1 cellular context compared by ENCODE assay signal in the genomic region with DNA sequence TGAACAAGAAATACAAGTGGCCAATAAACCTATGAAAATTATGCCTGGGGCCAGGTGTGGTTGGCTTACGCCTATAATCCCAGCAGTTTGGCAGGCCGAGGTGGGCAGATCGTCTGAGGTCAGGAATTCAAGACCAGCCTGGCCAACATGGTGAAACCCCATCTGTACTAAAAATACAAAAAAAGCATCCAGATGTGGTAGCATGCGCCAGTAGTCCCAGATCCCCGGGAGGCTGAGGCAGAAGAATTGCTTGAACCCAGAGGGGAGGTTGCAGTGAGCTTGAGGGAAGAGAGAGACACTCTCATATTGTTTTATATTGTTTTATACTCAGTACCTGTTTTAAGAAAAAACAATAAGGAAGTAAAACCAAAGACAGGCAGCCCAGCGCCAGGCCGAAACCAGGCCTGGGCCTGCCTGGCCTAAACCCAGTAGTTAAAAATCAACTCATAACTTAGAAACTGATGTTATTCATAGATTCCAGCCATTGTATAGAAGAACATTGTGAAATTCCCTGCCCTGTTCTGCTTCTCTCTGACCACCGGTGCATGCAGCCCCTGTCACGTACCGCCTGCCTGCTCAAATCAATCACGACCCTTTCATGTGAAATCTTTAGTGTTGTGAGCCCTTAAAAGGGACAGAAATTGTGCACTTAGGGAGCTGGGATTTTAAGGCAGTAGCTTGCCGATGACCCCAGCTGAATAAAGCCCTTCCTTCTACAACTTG.
A peak's percentile ranks its signal among the peaks of the same experiment; 100 is the strongest.
TF ChIP-seq lines count a peak whose summit lies in the region.
"Not testable (repeated sequence)": the region's sequence is repeated elsewhere in the genome, so short reads cannot be mapped to it uniquely, and the experiment has no call there.

No MANE protein-coding gene starts in this region.

TF ChIP-seq in HepG2, 621 proteins besides CTCF, POLR2A, EP300 and RAD21 (continues in another document):
- TF ChIP-seq, protein P1, sequence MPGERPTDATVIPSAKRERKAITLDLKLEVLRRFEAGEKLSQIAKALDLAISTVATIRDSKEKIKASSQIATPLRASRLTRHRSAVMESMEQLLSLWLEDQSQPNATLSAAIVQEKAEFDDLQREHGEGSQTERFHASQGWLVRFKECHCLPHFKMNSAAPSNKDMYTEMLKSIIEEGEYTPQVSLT (CRISPR knock-in tag; IDR thresholded peaks at IDR 0.05; ENCODE audit: borderline replicate concordance, low read depth) = peak; percentile 34; the same call in 1 of the 2 replicates
- TF ChIP-seq, protein P2, sequence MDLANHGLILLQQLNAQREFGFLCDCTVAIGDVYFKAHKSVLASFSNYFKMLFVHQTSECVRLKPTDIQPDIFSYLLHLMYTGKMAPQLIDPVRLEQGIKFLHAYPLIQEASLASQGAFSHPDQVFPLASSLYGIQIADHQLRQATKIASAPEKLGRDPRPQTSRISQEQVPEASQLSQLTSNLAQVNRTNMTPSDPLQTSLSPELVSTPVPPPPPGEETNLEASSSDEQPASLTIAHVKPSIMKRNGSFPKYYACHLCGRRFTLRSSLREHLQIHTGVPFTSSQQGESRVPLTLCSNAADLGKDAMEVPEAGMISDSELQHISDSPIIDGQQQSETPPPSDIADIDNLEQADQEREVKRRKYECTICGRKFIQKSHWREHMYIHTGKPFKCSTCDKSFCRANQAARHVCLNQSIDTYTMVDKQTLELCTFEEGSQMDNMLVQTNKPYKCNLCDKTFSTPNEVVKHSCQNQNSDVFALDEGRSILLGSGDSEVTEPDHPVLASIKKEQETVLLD (CRISPR knock-in tag; IDR thresholded peaks at IDR 0.05; ENCODE audit: low read depth) = 0 out of 2 replicates have a peak, but pooled peaks have one; percentile 26
- peak; percentile 21; the same call in 1 of the 2 replicates for TF ChIP-seq ZNF292 (CRISPR knock-in tag; IDR thresholded peaks at IDR 0.05; ENCODE audit: borderline replicate concordance, low read depth)
- TF ChIP-seq, protein P3, sequence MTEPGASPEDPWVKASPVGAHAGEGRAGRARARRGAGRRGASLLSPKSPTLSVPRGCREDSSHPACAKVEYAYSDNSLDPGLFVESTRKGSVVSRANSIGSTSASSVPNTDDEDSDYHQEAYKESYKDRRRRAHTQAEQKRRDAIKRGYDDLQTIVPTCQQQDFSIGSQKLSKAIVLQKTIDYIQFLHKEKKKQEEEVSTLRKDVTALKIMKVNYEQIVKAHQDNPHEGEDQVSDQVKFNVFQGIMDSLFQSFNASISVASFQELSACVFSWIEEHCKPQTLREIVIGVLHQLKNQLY (CRISPR knock-in tag; IDR thresholded peaks at IDR 0.05) = peak; percentile 88
- TF ChIP-seq, protein P4, sequence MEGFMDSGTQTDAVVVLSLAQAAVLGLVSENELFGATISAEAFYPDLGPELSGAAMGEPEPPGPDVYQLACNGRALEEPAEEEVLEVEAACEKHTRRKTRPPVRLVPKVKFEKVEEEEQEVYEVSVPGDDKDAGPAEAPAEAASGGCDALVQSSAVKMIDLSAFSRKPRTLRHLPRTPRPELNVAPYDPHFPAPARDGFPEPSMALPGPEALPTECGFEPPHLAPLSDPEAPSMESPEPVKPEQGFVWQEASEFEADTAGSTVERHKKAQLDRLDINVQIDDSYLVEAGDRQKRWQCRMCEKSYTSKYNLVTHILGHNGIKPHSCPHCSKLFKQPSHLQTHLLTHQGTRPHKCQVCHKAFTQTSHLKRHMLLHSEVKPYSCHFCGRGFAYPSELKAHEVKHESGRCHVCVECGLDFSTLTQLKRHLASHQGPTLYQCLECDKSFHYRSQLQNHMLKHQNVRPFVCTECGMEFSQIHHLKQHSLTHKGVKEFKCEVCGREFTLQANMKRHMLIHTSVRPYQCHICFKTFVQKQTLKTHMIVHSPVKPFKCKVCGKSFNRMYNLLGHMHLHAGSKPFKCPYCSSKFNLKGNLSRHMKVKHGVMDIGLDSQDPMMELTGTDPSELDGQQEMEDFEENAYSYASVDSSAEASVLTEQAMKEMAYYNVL (CRISPR knock-in tag; IDR thresholded peaks at IDR 0.05; ENCODE audit: borderline replicate concordance) = 0 out of 2 replicates have a peak, but pooled peaks have one; percentile 14
- peak; percentile 69 for TF ChIP-seq SALL1 (CRISPR knock-in tag; IDR thresholded peaks at IDR 0.05)
- TF ChIP-seq TCF7 (IDR thresholded peaks at IDR 0.05; ENCODE audit: low read depth) = peak; percentile 45; the same call in 1 of the 2 replicates
- TF ChIP-seq, protein P5, sequence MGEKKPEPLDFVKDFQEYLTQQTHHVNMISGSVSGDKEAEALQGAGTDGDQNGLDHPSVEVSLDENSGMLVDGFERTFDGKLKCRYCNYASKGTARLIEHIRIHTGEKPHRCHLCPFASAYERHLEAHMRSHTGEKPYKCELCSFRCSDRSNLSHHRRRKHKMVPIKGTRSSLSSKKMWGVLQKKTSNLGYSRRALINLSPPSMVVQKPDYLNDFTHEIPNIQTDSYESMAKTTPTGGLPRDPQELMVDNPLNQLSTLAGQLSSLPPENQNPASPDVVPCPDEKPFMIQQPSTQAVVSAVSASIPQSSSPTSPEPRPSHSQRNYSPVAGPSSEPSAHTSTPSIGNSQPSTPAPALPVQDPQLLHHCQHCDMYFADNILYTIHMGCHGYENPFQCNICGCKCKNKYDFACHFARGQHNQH (CRISPR knock-in tag; IDR thresholded peaks at IDR 0.05) = peak; percentile 15; the same call in 1 of the 2 replicates
- TF ChIP-seq, protein P6, sequence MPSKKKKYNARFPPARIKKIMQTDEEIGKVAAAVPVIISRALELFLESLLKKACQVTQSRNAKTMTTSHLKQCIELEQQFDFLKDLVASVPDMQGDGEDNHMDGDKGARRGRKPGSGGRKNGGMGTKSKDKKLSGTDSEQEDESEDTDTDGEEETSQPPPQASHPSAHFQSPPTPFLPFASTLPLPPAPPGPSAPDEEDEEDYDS (CRISPR knock-in tag; IDR thresholded peaks at IDR 0.05) = peak; percentile 87
- TF ChIP-seq HDAC2 (CRISPR knock-in tag; IDR thresholded peaks at IDR 0.05) = peak; percentile 28; the same call in 1 of the 2 replicates
- TF ChIP-seq ZFX (CRISPR knock-in tag; IDR thresholded peaks at IDR 0.05; ENCODE audit: low read depth) = peak; percentile 76
- TF ChIP-seq, protein P7, sequence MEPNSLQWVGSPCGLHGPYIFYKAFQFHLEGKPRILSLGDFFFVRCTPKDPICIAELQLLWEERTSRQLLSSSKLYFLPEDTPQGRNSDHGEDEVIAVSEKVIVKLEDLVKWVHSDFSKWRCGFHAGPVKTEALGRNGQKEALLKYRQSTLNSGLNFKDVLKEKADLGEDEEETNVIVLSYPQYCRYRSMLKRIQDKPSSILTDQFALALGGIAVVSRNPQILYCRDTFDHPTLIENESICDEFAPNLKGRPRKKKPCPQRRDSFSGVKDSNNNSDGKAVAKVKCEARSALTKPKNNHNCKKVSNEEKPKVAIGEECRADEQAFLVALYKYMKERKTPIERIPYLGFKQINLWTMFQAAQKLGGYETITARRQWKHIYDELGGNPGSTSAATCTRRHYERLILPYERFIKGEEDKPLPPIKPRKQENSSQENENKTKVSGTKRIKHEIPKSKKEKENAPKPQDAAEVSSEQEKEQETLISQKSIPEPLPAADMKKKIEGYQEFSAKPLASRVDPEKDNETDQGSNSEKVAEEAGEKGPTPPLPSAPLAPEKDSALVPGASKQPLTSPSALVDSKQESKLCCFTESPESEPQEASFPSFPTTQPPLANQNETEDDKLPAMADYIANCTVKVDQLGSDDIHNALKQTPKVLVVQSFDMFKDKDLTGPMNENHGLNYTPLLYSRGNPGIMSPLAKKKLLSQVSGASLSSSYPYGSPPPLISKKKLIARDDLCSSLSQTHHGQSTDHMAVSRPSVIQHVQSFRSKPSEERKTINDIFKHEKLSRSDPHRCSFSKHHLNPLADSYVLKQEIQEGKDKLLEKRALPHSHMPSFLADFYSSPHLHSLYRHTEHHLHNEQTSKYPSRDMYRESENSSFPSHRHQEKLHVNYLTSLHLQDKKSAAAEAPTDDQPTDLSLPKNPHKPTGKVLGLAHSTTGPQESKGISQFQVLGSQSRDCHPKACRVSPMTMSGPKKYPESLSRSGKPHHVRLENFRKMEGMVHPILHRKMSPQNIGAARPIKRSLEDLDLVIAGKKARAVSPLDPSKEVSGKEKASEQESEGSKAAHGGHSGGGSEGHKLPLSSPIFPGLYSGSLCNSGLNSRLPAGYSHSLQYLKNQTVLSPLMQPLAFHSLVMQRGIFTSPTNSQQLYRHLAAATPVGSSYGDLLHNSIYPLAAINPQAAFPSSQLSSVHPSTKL (CRISPR knock-in tag; IDR thresholded peaks at IDR 0.05) = peak; percentile 79
- 0 out of 2 replicates have a peak, but pooled peaks have one; percentile 47 for TF ChIP-seq RCOR2 (CRISPR knock-in tag; IDR thresholded peaks at IDR 0.05)
- peak; percentile 16; the same call in 1 of the 2 replicates for TF ChIP-seq YEATS4 (CRISPR knock-in tag; IDR thresholded peaks at IDR 0.05; ENCODE audit: borderline replicate concordance)
- peak; percentile 90 for TF ChIP-seq MED1 (CRISPR knock-in tag; IDR thresholded peaks at IDR 0.05)
- 0 out of 2 replicates have a peak, but pooled peaks have one; percentile 26 for TF ChIP-seq ATF1 (CRISPR knock-in tag; IDR thresholded peaks at IDR 0.05)
- peak; percentile 52; the same call in 1 of the 2 replicates for TF ChIP-seq PHF21A (CRISPR knock-in tag; IDR thresholded peaks at IDR 0.05)
- peak; percentile 79 for TF ChIP-seq ZFY (CRISPR knock-in tag; IDR thresholded peaks at IDR 0.05)
- 0 out of 2 replicates have a peak, but pooled peaks have one; percentile 23 for TF ChIP-seq SOX13 (IDR thresholded peaks at IDR 0.05)
- TF ChIP-seq SOX13 (CRISPR knock-in tag; conservative IDR thresholded peaks at IDR 0.05 in 1 of 2, IDR thresholded peaks at IDR 0.05 in 1 of 2) = peak in 1 of 2 experiments; percentile 16; a peak in 1 of 4 replicates
- peak; percentile 29; the same call in 1 of the 2 replicates for TF ChIP-seq ERF (CRISPR knock-in tag; IDR thresholded peaks at IDR 0.05)
- 0 out of 2 replicates have a peak, but pooled peaks have one; percentile 39 for TF ChIP-seq ZNF749 (CRISPR knock-in tag; IDR thresholded peaks at IDR 0.05; ENCODE audit: borderline replicate concordance)
- peak; percentile 82 for TF ChIP-seq SAP130 (CRISPR knock-in tag; IDR thresholded peaks at IDR 0.05; ENCODE audit: low read depth)
- TF ChIP-seq, protein P8, sequence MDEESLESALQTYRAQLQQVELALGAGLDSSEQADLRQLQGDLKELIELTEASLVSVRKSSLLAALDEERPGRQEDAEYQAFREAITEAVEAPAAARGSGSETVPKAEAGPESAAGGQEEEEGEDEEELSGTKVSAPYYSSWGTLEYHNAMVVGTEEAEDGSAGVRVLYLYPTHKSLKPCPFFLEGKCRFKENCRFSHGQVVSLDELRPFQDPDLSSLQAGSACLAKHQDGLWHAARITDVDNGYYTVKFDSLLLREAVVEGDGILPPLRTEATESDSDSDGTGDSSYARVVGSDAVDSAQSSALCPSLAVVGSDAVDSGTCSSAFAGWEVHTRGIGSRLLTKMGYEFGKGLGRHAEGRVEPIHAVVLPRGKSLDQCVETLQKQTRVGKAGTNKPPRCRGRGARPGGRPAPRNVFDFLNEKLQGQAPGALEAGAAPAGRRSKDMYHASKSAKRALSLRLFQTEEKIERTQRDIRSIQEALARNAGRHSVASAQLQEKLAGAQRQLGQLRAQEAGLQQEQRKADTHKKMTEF (CRISPR knock-in tag; IDR thresholded peaks at IDR 0.05) = peak; percentile 74; the same call in 1 of the 2 replicates
- 0 out of 2 replicates have a peak, but pooled peaks have one; percentile 33 for TF ChIP-seq CC2D1A (CRISPR knock-in tag; IDR thresholded peaks at IDR 0.05)
- TF ChIP-seq TARDBP (CRISPR knock-in tag; IDR thresholded peaks at IDR 0.05) = peak; percentile 44; the same call in 1 of the 2 replicates
- peak; percentile 65 for TF ChIP-seq SOX5 (CRISPR knock-in tag; IDR thresholded peaks at IDR 0.05; ENCODE audit: borderline replicate concordance)
- TF ChIP-seq, protein P9, sequence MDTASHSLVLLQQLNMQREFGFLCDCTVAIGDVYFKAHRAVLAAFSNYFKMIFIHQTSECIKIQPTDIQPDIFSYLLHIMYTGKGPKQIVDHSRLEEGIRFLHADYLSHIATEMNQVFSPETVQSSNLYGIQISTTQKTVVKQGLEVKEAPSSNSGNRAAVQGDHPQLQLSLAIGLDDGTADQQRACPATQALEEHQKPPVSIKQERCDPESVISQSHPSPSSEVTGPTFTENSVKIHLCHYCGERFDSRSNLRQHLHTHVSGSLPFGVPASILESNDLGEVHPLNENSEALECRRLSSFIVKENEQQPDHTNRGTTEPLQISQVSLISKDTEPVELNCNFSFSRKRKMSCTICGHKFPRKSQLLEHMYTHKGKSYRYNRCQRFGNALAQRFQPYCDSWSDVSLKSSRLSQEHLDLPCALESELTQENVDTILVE (CRISPR knock-in tag; IDR thresholded peaks at IDR 0.05) = peak; percentile 21; the same call in 1 of the 2 replicates
- TF ChIP-seq REPIN1 (CRISPR knock-in tag; IDR thresholded peaks at IDR 0.05; ENCODE audit: borderline replicate concordance, low read depth) = 0 out of 2 replicates have a peak, but pooled peaks have one; percentile 25
- TF ChIP-seq, protein P10, sequence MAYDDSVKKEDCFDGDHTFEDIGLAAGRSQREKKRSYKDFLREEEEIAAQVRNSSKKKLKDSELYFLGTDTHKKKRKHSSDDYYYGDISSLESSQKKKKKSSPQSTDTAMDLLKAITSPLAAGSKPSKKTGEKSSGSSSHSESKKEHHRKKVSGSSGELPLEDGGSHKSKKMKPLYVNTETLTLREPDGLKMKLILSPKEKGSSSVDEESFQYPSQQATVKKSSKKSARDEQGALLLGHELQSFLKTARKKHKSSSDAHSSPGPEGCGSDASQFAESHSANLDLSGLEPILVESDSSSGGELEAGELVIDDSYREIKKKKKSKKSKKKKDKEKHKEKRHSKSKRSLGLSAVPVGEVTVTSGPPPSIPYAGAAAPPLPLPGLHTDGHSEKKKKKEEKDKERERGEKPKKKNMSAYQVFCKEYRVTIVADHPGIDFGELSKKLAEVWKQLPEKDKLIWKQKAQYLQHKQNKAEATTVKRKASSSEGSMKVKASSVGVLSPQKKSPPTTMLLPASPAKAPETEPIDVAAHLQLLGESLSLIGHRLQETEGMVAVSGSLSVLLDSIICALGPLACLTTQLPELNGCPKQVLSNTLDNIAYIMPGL (CRISPR knock-in tag; IDR thresholded peaks at IDR 0.05; ENCODE audit: borderline replicate concordance in 1 of 2, low read depth in 1 of 2) = peak in 1 of 2 experiments; percentile 52; a peak in 2 of 4 replicates
- 0 out of 2 replicates have a peak, but pooled peaks have one; percentile 30 for TF ChIP-seq MEIS1 (CRISPR knock-in tag; IDR thresholded peaks at IDR 0.05; ENCODE audit: borderline replicate concordance)
- TF ChIP-seq, protein P11, sequence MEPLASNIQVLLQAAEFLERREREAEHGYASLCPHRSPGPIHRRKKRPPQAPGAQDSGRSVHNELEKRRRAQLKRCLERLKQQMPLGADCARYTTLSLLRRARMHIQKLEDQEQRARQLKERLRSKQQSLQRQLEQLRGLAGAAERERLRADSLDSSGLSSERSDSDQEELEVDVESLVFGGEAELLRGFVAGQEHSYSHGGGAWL (CRISPR knock-in tag; IDR thresholded peaks at IDR 0.05) = 0 out of 2 replicates have a peak, but pooled peaks have one; percentile 9
- peak; percentile 9; the same call in 1 of the 2 replicates for TF ChIP-seq ZNF501 (CRISPR knock-in tag; IDR thresholded peaks at IDR 0.05)
- not testable (repeated sequence) for TF ChIP-seq SOX6 (IDR thresholded peaks at IDR 0.05)
- peak; percentile 62 for TF ChIP-seq SOX6 (CRISPR knock-in tag; IDR thresholded peaks at IDR 0.05)
